21 cellular contexts compared by ENCODE assay signal in genomic region chrX:147376601-147377387, GRCh38.
DNase-seq lines count a peak whose midpoint lies in the region; ATAC-seq and TF ChIP-seq lines count a peak whose summit lies in the region.
"Had no signal": no experiment of that assay in that cellular context is flagged by ENCODE, and none has a peak within 500 bp of the region (broad histone marks: within the 10 kb centered on the region; RNA-seq: fewer than 3 reads in every experiment).

No MANE protein-coding gene starts in this region.

- H3K36me3 ChIP-seq in DND-41 (ENCODE audit: insufficient read depth, low read length): no peaks in the 10 kb centered on the region
- no peaks in the 10 kb centered on the region for H3K36me3 ChIP-seq in OCI-LY7 (ENCODE audit: insufficient read depth, low read length)
- H3K36me3 ChIP-seq in lower lobe of right lung: no peaks in the 10 kb centered on the region
- no peaks in the 10 kb centered on the region for H3K36me3 ChIP-seq in naive thymus-derived CD4-positive, alpha-beta T cell (ENCODE audit: control insufficient read depth in 2 of 3, insufficient read depth in 3 of 3, low read length in 3 of 3)
- H3K36me3 ChIP-seq: breast epithelium, left lung, SJSA1 had no signal

- H3K79me2 ChIP-seq in DND-41 (ENCODE audit: insufficient read depth, low read length): no peaks in the 10 kb centered on the region
- no peaks in the 10 kb centered on the region for H3K79me2 ChIP-seq in OCI-LY7 (ENCODE audit: insufficient read depth, low read depth, low read length)

- H3K9me3 Mint-ChIP-seq in naive thymus-derived CD4-positive, alpha-beta T cell: peaks cover 0 to 3% (median 0%) of the 10 kb centered on the region in 11 donors

- H4K20me1 ChIP-seq in DND-41 (ENCODE audit: insufficient read depth, low read length) (no peaks in the 10 kb centered on the region), OCI-LY7 (ENCODE audit: insufficient read depth, low read length) (no peaks in the 10 kb centered on the region)

- H3K27me3 Mint-ChIP-seq in naive thymus-derived CD4-positive, alpha-beta T cell: no peaks in the 10 kb centered on the region
- H3K27me3 Mint-ChIP-seq: CD4-positive, CD25-positive, alpha-beta regulatory T cell had no signal

- H3K9me3 ChIP-seq in DND-41 (ENCODE audit: insufficient read depth, low read length, severe bottlenecking) (no peaks in the 10 kb centered on the region), OCI-LY7 (ENCODE audit: low read length) (no peaks in the 10 kb centered on the region), lower lobe of right lung (no peaks in the 10 kb centered on the region)
- no peaks in the 10 kb centered on the region for H3K9me3 ChIP-seq in naive thymus-derived CD4-positive, alpha-beta T cell (ENCODE audit: control insufficient read depth in 2 of 3, low read length in 3 of 3)
- H3K9me3 ChIP-seq: breast epithelium, left lung, mucosa of descending colon, SJSA1 had no signal

- no peaks in the 10 kb centered on the region for H3K27me3 ChIP-seq in DND-41 (ENCODE audit: insufficient read depth, low read length, poor library complexity)
- H3K27me3 ChIP-seq in lower lobe of right lung (ENCODE audit: low read depth): no peaks in the 10 kb centered on the region
- no peaks in the 10 kb centered on the region for H3K27me3 ChIP-seq in naive thymus-derived CD4-positive, alpha-beta T cell (ENCODE audit: control insufficient read depth in 2 of 2, insufficient read depth in 2 of 2, low read length in 2 of 2)
- H3K27me3 ChIP-seq: left lung, SJSA1 had no signal

- no peak overlapping the region for H3K27ac Mint-ChIP-seq in naive thymus-derived CD4-positive, alpha-beta T cell
- H3K27ac Mint-ChIP-seq: CD4-positive, CD25-positive, alpha-beta regulatory T cell had no signal

- H3K9me2 ChIP-seq in OCI-LY7 (ENCODE audit: insufficient read depth, low read length): no peaks in the 10 kb centered on the region

- peak overlapping the region; percentile 31 for H3K9ac ChIP-seq in DND-41 (ENCODE audit: low read depth, low read length)

- no TSS peak for BruUV-seq in OCI-LY7 (replicated peaks; lab: Mats Ljungman, UMichigan)

- CTCF ChIA-PET in OCI-LY7 (lab: Charles Lee; ENCODE audit: unreplicated experiment): no interaction called here
- CTCF ChIA-PET in naive thymus-derived CD4-positive, alpha-beta T cell (lab: Charles Lee): no interaction called here

- peak overlapping the region; percentile 64 for H2AFZ ChIP-seq in DND-41 (ENCODE audit: low read depth, low read length)
- H2AFZ ChIP-seq in OCI-LY7 (ENCODE audit: low read length): no peak overlapping the region

- DNase-seq in DND-41: peak; percentile 48
- peak; percentile 96 for DNase-seq in NCI-H1436 (lab: John Stamatoyannopoulos, UW)
- DNase-seq in OCI-LY7 (ENCODE audit: low spot score): peak; percentile 0
- peak; percentile 4 for DNase-seq in lower lobe of right lung
- DNase-seq in SKM-1 (lab: John Stamatoyannopoulos, UW; ENCODE audit: unreplicated experiment): no peak
- DNase-seq in iPS-NIHi7 (ENCODE audit: extremely low spot score): no peak
- DNase-seq in GM19240 (ENCODE audit: insufficient read length, low spot score): no peak
- DNase-seq in naive thymus-derived CD4-positive, alpha-beta T cell: no peak
- DNase-seq: activated CD4-positive, CD25-positive, alpha-beta regulatory T cell treated with anti-CD3 and anti-CD28 coated beads, Interleukin-2, amount 50 U/mL, for 72 hours; CD4-positive, CD25-positive, alpha-beta regulatory T cell; dermis blood vessel endothelial cell; H7; left lung; mucosa of descending colon; NCI-H1048; NCI-H510A treated with DMSO at 0.1 percent for 48 hours; PC-3; stimulated activated CD4-positive, alpha-beta T cell treated with anti-CD3 and anti-CD28 coated beads, Interleukin-2, amount 100 ng/mL, for 24 hours had no signal

- no peak overlapping the region for H3K4me3 Mint-ChIP-seq in naive thymus-derived CD4-positive, alpha-beta T cell
- H3K4me3 Mint-ChIP-seq: CD4-positive, CD25-positive, alpha-beta regulatory T cell had no signal

- POLR2A ChIA-PET in OCI-LY7 (lab: Charles Lee): interaction anchor here (0.7 kb wide), 1 partner anchor 212 kb away, joined by 3 read pairs; no protein-coding TSS in a partner anchor
- POLR2A ChIA-PET in naive thymus-derived CD4-positive, alpha-beta T cell (lab: Charles Lee): no interaction called here

- no peak for TF ChIP-seq CTCF in DND-41 (IDR thresholded peaks at IDR 0.05; ENCODE audit: borderline replicate concordance, extremely low read depth, low read length, poor library complexity, severe bottlenecking)
- TF ChIP-seq CTCF in OCI-LY7 (conservative IDR thresholded peaks at IDR 0.05; ENCODE audit: low read length): no peak
- no peak for TF ChIP-seq CTCF in lower lobe of right lung (IDR thresholded peaks at IDR 0.05)

- peak overlapping the region; percentile 22; the same call in 1 of the 2 replicates for H3K4me2 ChIP-seq in DND-41 (ENCODE audit: insufficient read depth, low read length)
- H3K4me2 ChIP-seq in OCI-LY7 (ENCODE audit: low read length): no peak overlapping the region

- H3K4me3 ChIP-seq in DND-41 (ENCODE audit: low read depth in 1 of 2, low read length in 2 of 2) (no peak overlapping the region), OCI-LY7 (ENCODE audit: low read depth, low read length, poor library complexity, severe bottlenecking) (no peak overlapping the region), lower lobe of right lung (no peak overlapping the region)
- no peak overlapping the region for H3K4me3 ChIP-seq in naive thymus-derived CD4-positive, alpha-beta T cell (ENCODE audit: low read length)
- H3K4me3 ChIP-seq: breast epithelium, left lung, mucosa of descending colon, SJSA1 had no signal

- ATAC-seq in DND-41 (ENCODE audit: insufficient read depth, low read depth) (peak; percentile 81), lower lobe of right lung (no peak)
- no peak for ATAC-seq in naive thymus-derived CD4-positive, alpha-beta T cell
- ATAC-seq: left lung, mucosa of descending colon, PC-3, sciatic nerve had no signal

- H3K4me1 ChIP-seq in DND-41 (ENCODE audit: insufficient read depth, low read length) (peaks cover 18% of the 10 kb centered on the region), OCI-LY7 (ENCODE audit: insufficient read depth, low read length, poor library complexity, severe bottlenecking) (no peaks in the 10 kb centered on the region), lower lobe of right lung (no peaks in the 10 kb centered on the region)
- H3K4me1 ChIP-seq in naive thymus-derived CD4-positive, alpha-beta T cell (ENCODE audit: control insufficient read depth in 2 of 2, insufficient read depth in 2 of 2, low read length in 2 of 2): no peaks in the 10 kb centered on the region
- H3K4me1 ChIP-seq: breast epithelium, left lung, SJSA1 had no signal

- H3K36me3 Mint-ChIP-seq in naive thymus-derived CD4-positive, alpha-beta T cell: no peaks in the 10 kb centered on the region
- H3K36me3 Mint-ChIP-seq: CD4-positive, CD25-positive, alpha-beta regulatory T cell had no signal

- H3K27ac ChIP-seq in DND-41 (ENCODE audit: low read length): peak overlapping the region; percentile 71
- no peak overlapping the region for H3K27ac ChIP-seq in OCI-LY7 (ENCODE audit: low read depth, low read length, poor library complexity, severe bottlenecking)
- H3K27ac ChIP-seq in lower lobe of right lung: no peak overlapping the region
- no peak overlapping the region for H3K27ac ChIP-seq in naive thymus-derived CD4-positive, alpha-beta T cell (ENCODE audit: low read depth, low read length)
- H3K27ac ChIP-seq: breast epithelium, left lung, SJSA1 had no signal

- intact Hi-C loops in OCI-LY7 (cut with micrococcal nuclease; ENCODE audit: unreplicated experiment) (no loop called here), lower lobe of right lung (cut with DNase I) (no loop called here)
- intact Hi-C loops in naive thymus-derived CD4-positive, alpha-beta T cell (cut with micrococcal nuclease): no loop called here

- H3K4me1 Mint-ChIP-seq in naive thymus-derived CD4-positive, alpha-beta T cell: no peaks in the 10 kb centered on the region
- H3K4me1 Mint-ChIP-seq: CD4-positive, CD25-positive, alpha-beta regulatory T cell had no signal

Comparison
In these comparisons a context has a peak if more than half of its experiments do, and no peak if none do; other contexts are left out.
1. DNase-seq: peak in DND-41 (single experiment), NCI-H1436 (single experiment), OCI-LY7 (single experiment) and lower lobe of right lung (single experiment); none in SKM-1 (single experiment), iPS-NIHi7 (single experiment), GM19240 (single experiment) and naive thymus-derived CD4-positive, alpha-beta T cell (0 of 9).